Comparison of ENCODE assay signal across 1 cellular context in the genomic region with DNA sequence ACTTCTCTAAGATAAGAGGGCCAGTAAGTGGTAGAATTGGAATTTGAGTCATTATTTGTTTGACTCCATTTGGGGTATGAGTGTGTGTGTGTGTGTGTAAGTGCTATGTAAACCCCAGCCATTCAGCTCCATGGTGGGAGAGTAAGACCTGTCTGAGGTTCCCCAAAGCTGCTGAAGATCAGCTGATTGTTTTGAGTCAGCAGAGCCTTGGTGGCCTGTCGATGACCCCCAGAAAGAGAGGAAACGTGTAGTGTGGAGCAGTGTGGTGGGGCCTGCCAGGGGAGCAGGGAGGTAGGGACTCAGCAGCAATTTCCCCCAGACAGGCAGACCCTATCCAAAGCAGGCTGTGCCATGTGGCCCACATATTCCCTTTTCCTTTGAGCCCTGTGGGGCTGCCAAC.
TF ChIP-seq lines count a peak whose summit lies in the region.

No MANE protein-coding gene starts in this region.

TF ChIP-seq in GM12878, 131 proteins besides CTCF, POLR2A, EP300 and RAD21 (continued from another document):
- TF ChIP-seq KDM1A (IDR thresholded peaks at IDR 0.05; ENCODE audit: borderline replicate concordance) (no peak), PAX5 (IDR thresholded peaks at IDR 0.05; ENCODE audit: borderline replicate concordance, low read depth, low read length) (no peak), SIX5 (IDR thresholded peaks at IDR 0.05; ENCODE audit: low read depth, low read length, severe bottlenecking) (no peak), FOXM1 (IDR thresholded peaks at IDR 0.05; ENCODE audit: low read depth, low read length) (no peak), TBL1XR1 (IDR thresholded peaks at IDR 0.05; ENCODE audit: low read depth, low read length) (no peak), EED (IDR thresholded peaks at IDR 0.05; ENCODE audit: low read depth) (peak; percentile 53; the same call in 1 of the 2 replicates), TAF1 (IDR thresholded peaks at IDR 0.05; ENCODE audit: borderline replicate concordance, low read depth, low read length) (no peak), RB1 (IDR thresholded peaks at IDR 0.05; ENCODE audit: borderline replicate concordance) (no peak), BHLHE40 (IDR thresholded peaks at IDR 0.05; ENCODE audit: borderline replicate concordance in 1 of 2, low read depth in 2 of 2, low read length in 1 of 2) (peak in 1 of 2 experiments; percentile 30; a peak in 1 of 4 replicates), MEF2B (IDR thresholded peaks at IDR 0.05; ENCODE audit: partially characterized antibody, poor library complexity, severe bottlenecking) (no peak), POU2F2 (IDR thresholded peaks at IDR 0.05; ENCODE audit: borderline replicate concordance, low read depth, low read length) (no peak), FOS (IDR thresholded peaks at IDR 0.05; ENCODE audit: borderline replicate concordance, extremely low read depth, insufficient read length) (no peak), HDAC6 (IDR thresholded peaks at IDR 0.05; ENCODE audit: unreplicated experiment) (no peak), ZNF217 (IDR thresholded peaks at IDR 0.05) (no peak), SP1 (IDR thresholded peaks at IDR 0.05; ENCODE audit: low read depth, low read length) (peak; percentile 26), EGR1 (IDR thresholded peaks at IDR 0.05; ENCODE audit: borderline replicate concordance in 1 of 2, low read depth in 2 of 2, low read length in 2 of 2) (no peak), CHD1 (IDR thresholded peaks at IDR 0.05; ENCODE audit: low read depth, low read length) (no peak), BRCA1 (IDR thresholded peaks at IDR 0.05; ENCODE audit: low read depth, low read length) (no peak), ZNF687 (IDR thresholded peaks at IDR 0.05) (no peak), KLF5 (IDR thresholded peaks at IDR 0.05; ENCODE audit: partially characterized antibody) (no peak), JUND (IDR thresholded peaks at IDR 0.05; ENCODE audit: low read depth, low read length) (no peak), POLR2AphosphoS5 (IDR thresholded peaks at IDR 0.05; ENCODE audit: low read length) (no peak), STAT1 (conservative IDR thresholded peaks at IDR 0.05) (no peak), BACH1 (IDR thresholded peaks at IDR 0.05; ENCODE audit: borderline replicate concordance) (no peak), ESRRA (IDR thresholded peaks at IDR 0.05; ENCODE audit: low read length) (no peak), NRF1 (conservative IDR thresholded peaks at IDR 0.05; ENCODE audit: low read depth, low read length) (no peak), ETV6 (conservative IDR thresholded peaks at IDR 0.05 in 1 of 2, IDR thresholded peaks at IDR 0.05 in 1 of 2; ENCODE audit: borderline replicate concordance in 1 of 2, low read depth in 1 of 2) (no peak), YY1 (IDR thresholded peaks at IDR 0.05; ENCODE audit: low read depth, low read length) (no peak), NBN (IDR thresholded peaks at IDR 0.05) (no peak), ZNF384 (IDR thresholded peaks at IDR 0.05; ENCODE audit: borderline replicate concordance, low read depth, low read length) (no peak), NR2F1 (conservative IDR thresholded peaks at IDR 0.05) (no peak), MLLT1 (IDR thresholded peaks at IDR 0.05) (no peak)
- TF ChIP-seq, protein P1, sequence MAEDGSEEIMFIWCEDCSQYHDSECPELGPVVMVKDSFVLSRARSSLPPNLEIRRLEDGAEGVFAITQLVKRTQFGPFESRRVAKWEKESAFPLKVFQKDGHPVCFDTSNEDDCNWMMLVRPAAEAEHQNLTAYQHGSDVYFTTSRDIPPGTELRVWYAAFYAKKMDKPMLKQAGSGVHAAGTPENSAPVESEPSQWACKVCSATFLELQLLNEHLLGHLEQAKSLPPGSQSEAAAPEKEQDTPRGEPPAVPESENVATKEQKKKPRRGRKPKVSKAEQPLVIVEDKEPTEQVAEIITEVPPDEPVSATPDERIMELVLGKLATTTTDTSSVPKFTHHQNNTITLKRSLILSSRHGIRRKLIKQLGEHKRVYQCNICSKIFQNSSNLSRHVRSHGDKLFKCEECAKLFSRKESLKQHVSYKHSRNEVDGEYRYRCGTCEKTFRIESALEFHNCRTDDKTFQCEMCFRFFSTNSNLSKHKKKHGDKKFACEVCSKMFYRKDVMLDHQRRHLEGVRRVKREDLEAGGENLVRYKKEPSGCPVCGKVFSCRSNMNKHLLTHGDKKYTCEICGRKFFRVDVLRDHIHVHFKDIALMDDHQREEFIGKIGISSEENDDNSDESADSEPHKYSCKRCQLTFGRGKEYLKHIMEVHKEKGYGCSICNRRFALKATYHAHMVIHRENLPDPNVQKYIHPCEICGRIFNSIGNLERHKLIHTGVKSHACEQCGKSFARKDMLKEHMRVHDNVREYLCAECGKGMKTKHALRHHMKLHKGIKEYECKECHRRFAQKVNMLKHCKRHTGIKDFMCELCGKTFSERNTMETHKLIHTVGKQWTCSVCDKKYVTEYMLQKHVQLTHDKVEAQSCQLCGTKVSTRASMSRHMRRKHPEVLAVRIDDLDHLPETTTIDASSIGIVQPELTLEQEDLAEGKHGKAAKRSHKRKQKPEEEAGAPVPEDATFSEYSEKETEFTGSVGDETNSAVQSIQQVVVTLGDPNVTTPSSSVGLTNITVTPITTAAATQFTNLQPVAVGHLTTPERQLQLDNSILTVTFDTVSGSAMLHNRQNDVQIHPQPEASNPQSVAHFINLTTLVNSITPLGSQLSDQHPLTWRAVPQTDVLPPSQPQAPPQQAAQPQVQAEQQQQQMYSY (CRISPR knock-in tag; IDR thresholded peaks at IDR 0.05) = no peak
- TF ChIP-seq, protein P2, sequence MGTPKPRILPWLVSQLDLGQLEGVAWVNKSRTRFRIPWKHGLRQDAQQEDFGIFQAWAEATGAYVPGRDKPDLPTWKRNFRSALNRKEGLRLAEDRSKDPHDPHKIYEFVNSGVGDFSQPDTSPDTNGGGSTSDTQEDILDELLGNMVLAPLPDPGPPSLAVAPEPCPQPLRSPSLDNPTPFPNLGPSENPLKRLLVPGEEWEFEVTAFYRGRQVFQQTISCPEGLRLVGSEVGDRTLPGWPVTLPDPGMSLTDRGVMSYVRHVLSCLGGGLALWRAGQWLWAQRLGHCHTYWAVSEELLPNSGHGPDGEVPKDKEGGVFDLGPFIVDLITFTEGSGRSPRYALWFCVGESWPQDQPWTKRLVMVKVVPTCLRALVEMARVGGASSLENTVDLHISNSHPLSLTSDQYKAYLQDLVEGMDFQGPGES (IDR thresholded peaks at IDR 0.05) = no peak
- TF ChIP-seq, protein P3, sequence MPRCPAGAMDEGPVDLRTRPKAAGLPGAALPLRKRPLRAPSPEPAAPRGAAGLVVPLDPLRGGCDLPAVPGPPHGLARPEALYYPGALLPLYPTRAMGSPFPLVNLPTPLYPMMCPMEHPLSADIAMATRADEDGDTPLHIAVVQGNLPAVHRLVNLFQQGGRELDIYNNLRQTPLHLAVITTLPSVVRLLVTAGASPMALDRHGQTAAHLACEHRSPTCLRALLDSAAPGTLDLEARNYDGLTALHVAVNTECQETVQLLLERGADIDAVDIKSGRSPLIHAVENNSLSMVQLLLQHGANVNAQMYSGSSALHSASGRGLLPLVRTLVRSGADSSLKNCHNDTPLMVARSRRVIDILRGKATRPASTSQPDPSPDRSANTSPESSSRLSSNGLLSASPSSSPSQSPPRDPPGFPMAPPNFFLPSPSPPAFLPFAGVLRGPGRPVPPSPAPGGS (IDR thresholded peaks at IDR 0.05; ENCODE audit: borderline replicate concordance, insufficient read depth, low read depth, low read length, poor library complexity, severe bottlenecking) = no peak
- TF ChIP-seq, protein P4, sequence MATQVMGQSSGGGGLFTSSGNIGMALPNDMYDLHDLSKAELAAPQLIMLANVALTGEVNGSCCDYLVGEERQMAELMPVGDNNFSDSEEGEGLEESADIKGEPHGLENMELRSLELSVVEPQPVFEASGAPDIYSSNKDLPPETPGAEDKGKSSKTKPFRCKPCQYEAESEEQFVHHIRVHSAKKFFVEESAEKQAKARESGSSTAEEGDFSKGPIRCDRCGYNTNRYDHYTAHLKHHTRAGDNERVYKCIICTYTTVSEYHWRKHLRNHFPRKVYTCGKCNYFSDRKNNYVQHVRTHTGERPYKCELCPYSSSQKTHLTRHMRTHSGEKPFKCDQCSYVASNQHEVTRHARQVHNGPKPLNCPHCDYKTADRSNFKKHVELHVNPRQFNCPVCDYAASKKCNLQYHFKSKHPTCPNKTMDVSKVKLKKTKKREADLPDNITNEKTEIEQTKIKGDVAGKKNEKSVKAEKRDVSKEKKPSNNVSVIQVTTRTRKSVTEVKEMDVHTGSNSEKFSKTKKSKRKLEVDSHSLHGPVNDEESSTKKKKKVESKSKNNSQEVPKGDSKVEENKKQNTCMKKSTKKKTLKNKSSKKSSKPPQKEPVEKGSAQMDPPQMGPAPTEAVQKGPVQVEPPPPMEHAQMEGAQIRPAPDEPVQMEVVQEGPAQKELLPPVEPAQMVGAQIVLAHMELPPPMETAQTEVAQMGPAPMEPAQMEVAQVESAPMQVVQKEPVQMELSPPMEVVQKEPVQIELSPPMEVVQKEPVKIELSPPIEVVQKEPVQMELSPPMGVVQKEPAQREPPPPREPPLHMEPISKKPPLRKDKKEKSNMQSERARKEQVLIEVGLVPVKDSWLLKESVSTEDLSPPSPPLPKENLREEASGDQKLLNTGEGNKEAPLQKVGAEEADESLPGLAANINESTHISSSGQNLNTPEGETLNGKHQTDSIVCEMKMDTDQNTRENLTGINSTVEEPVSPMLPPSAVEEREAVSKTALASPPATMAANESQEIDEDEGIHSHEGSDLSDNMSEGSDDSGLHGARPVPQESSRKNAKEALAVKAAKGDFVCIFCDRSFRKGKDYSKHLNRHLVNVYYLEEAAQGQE (IDR thresholded peaks at IDR 0.05; ENCODE audit: low read depth, low read length) = no peak
- TF ChIP-seq, protein P5, sequence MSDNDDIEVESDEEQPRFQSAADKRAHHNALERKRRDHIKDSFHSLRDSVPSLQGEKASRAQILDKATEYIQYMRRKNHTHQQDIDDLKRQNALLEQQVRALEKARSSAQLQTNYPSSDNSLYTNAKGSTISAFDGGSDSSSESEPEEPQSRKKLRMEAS (IDR thresholded peaks at IDR 0.05; ENCODE audit: low read depth, low read length) = no peak
- TF ChIP-seq, protein P6, sequence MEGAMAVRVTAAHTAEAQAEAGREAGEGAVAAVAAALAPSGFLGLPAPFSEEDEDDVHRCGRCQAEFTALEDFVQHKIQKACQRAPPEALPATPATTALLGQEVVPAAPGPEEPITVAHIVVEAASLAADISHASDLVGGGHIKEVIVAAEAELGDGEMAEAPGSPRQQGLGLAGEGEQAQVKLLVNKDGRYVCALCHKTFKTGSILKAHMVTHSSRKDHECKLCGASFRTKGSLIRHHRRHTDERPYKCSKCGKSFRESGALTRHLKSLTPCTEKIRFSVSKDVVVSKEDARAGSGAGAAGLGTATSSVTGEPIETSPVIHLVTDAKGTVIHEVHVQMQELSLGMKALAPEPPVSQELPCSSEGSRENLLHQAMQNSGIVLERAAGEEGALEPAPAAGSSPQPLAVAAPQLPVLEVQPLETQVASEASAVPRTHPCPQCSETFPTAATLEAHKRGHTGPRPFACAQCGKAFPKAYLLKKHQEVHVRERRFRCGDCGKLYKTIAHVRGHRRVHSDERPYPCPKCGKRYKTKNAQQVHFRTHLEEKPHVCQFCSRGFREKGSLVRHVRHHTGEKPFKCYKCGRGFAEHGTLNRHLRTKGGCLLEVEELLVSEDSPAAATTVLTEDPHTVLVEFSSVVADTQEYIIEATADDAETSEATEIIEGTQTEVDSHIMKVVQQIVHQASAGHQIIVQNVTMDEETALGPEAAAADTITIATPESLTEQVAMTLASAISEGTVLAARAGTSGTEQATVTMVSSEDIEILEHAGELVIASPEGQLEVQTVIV (IDR thresholded peaks at IDR 0.05; ENCODE audit: borderline replicate concordance, partially characterized antibody) = no peak
